Comparison of ENCODE assay signal across 8 cellular contexts in genomic region chr19:49680473-49681351, GRCh38. TPM values are rescaled to one million over a fixed set of nuclear protein-coding genes. Genes with fewer than 3 reads are reported as not detected.
A peak's percentile ranks its signal among the peaks of the same experiment; 100 is the strongest.
DNase-seq lines count a peak whose midpoint lies in the region; ATAC-seq and TF ChIP-seq lines count a peak whose summit lies in the region.

No MANE protein-coding gene starts in this region.

- no peaks in the 10 kb centered on the region for H3K27me3 Mint-ChIP-seq in chondrocyte (ENCODE audit: low read depth)

- no peaks in the 10 kb centered on the region for H3K27me3 ChIP-seq in H7 (ENCODE audit: control insufficient read depth, insufficient read depth, low read length)

- H3K27ac Mint-ChIP-seq in chondrocyte (ENCODE audit: unreplicated experiment): peak overlapping the region; percentile 17

- H3K4me3 Mint-ChIP-seq in chondrocyte (ENCODE audit: unreplicated experiment): no peak overlapping the region

- ATAC-seq in HG03108 (IDR thresholded peaks at IDR 0.05; ENCODE audit: unreplicated experiment): no peak

- H3K36me3 Mint-ChIP-seq in chondrocyte (ENCODE audit: low read depth): peaks cover 13% of the 10 kb centered on the region

- peaks cover 24% of the 10 kb centered on the region for H3K36me3 ChIP-seq in H7 (replicated peaks; ENCODE audit: control insufficient read depth, insufficient read depth, low read length)

- peak; percentile 98 for TF ChIP-seq CTCF in chondrocyte (IDR thresholded peaks at IDR 0.05)

- H3K9me3 Mint-ChIP-seq in chondrocyte (ENCODE audit: low read depth): no peaks in the 10 kb centered on the region

- H3K4me1 Mint-ChIP-seq in chondrocyte (ENCODE audit: low read depth): peaks cover 36% of the 10 kb centered on the region

- no peak overlapping the region for H3K4me3 ChIP-seq in H7 (ENCODE audit: insufficient read depth, low read depth, low read length)

- DNase-seq in AG08396 (ENCODE audit: low spot score): peak; percentile 95
- peak; percentile 100 for DNase-seq in H7
- peak; percentile 62 for DNase-seq in NCI-H510A (lab: John Stamatoyannopoulos, UW)
- peak; percentile 97 for DNase-seq in activated CD4-positive, alpha-beta T cell treated with anti-CD3 and anti-CD28 coated beads for 48 hours
- no peak for DNase-seq in chondrocyte (ENCODE audit: low spot score)
- DNase-seq in left kidney (ENCODE audit: low read depth, low spot score): peak; percentile 98
- DNase-seq in stimulated activated CD4-positive, alpha-beta T cell treated with anti-CD3 and anti-CD28 coated beads, Interleukin-2, amount 100 ng/mL, for 24 hours: peak; percentile 98

RNA-seq across cellular contexts. Expression of gene PRMT1, which starts 3.6 kb away (rescaled TPM):
- total RNA-seq in H7 (2014; rRNA removed; shearing (Covaris generic)): 690 and 848 TPM in 2 replicates
- total RNA-seq in chondrocyte: 97.7 to 105 TPM (median 98.0 TPM) in 3 replicates

RNA-seq across cellular contexts. Expression of gene ADM5, which starts 8.7 kb away (rescaled TPM):
- total RNA-seq in H7 (2014; rRNA removed; shearing (Covaris generic)): 1.4 and 1.8 TPM in 2 replicates
- 0.49 to 1.4 TPM (median 0.52 TPM) in 3 replicates for total RNA-seq in chondrocyte

RNA-seq across cellular contexts. Expression of gene CPT1C, which starts 10.2 kb away (rescaled TPM):
- total RNA-seq in H7 (2014; rRNA removed; shearing (Covaris generic)): 25.8 and 28.9 TPM in 2 replicates
- total RNA-seq in chondrocyte: 26.3 to 30.7 TPM (median 27.3 TPM) in 3 replicates

RNA-seq across cellular contexts. Expression of gene BCL2L12, which starts 15.0 kb away (rescaled TPM):
- 34.3 and 42.5 TPM in 2 replicates for total RNA-seq in H7 (2014; rRNA removed; shearing (Covaris generic))
- 18.3 to 26.6 TPM (median 21.4 TPM) in 3 replicates for total RNA-seq in chondrocyte

RNA-seq across cellular contexts. Expression of gene IRF3, which starts 15.1 kb away (rescaled TPM):
- total RNA-seq in H7 (2014; rRNA removed; shearing (Covaris generic)): 107 and 108 TPM in 2 replicates
- total RNA-seq in chondrocyte: 45.8 to 75.3 TPM (median 53.0 TPM) in 3 replicates
